8 cellular contexts compared by ENCODE assay signal in genomic region chr2:9207641-9208301, GRCh38. TPM values are rescaled to one million over a fixed set of nuclear protein-coding genes. Genes with fewer than 3 reads are reported as not detected.
DNase-seq lines count a peak whose midpoint lies in the region; ATAC-seq and TF ChIP-seq lines count a peak whose summit lies in the region.

No MANE protein-coding gene starts in this region.

- H3K9me3 ChIP-seq in heart right ventricle (no peaks in the 10 kb centered on the region), colonic mucosa (no peaks in the 10 kb centered on the region), mesodermal cell (ENCODE audit: control insufficient read depth, low read length) (no peaks in the 10 kb centered on the region), aorta (ENCODE audit: control insufficient read depth, low read length) (no peaks in the 10 kb centered on the region)

- intact Hi-C loops in heart right ventricle (cut with DNase I) = loop anchor here in 9 of 10 donors (1.0 to 10.0 kb wide), 11 partner anchors 40 to 215 kb away; partner anchors contain the start of genes CPSF3 (in 1 of the 9) and ITGB1BP1 (in 1 of the 9)
- intact Hi-C loops in Right ventricle myocardium inferior (cut with DNase I) = loop anchor here (2.0 to 5.0 kb wide), 4 partner anchors 55 to 215 kb away; partner anchors contain the start of genes CPSF3 and ITGB1BP1
- intact Hi-C loops in colonic mucosa (cut with DNase I) = loop anchor here (10.0 kb wide), 1 partner anchor 127 kb away; no protein-coding TSS in a partner anchor
- intact Hi-C loops in aorta (cut with DNase I) = loop anchor here (2.0 to 5.0 kb wide), 5 partner anchors 45 to 125 kb away; no protein-coding TSS in a partner anchor

- H3K27me3 ChIP-seq in heart right ventricle (peaks cover 0 to 19% (median 0%) of the 10 kb centered on the region in 7 donors), colonic mucosa (no peaks in the 10 kb centered on the region), aorta (ENCODE audit: control insufficient read depth in 1 of 2, insufficient read depth in 2 of 2, low read length in 1 of 2) (no peaks in the 10 kb centered on the region)

- no peaks in the 10 kb centered on the region for H3K36me3 ChIP-seq in heart right ventricle
- H3K36me3 ChIP-seq in colonic mucosa = no peaks in the 10 kb centered on the region
- peaks cover 17% of the 10 kb centered on the region for H3K36me3 ChIP-seq in mesodermal cell (ENCODE audit: control insufficient read depth, insufficient read depth, low read length)
- no peaks in the 10 kb centered on the region for H3K36me3 ChIP-seq in aorta (ENCODE audit: control insufficient read depth in 1 of 2, insufficient read depth in 2 of 2, low read length in 1 of 2)

- H3K9ac ChIP-seq in colonic mucosa (ENCODE audit: low read depth in 2 of 2, low read length in 2 of 2) = peak overlapping the region; percentile 81 to 91

- peak overlapping the region; percentile 73 to 95 (median 90) for H3K27ac ChIP-seq in heart right ventricle
- peak overlapping the region; percentile 89 for H3K27ac ChIP-seq in colonic mucosa
- H3K27ac ChIP-seq in mesodermal cell (ENCODE audit: low read depth, low read length, severe bottlenecking) = no peak overlapping the region
- peak overlapping the region; percentile 90 to 92 for H3K27ac ChIP-seq in aorta (ENCODE audit: low read depth in 1 of 2, low read length in 2 of 2)

- WGBS in heart right ventricle, 2 donors = 3% methylated on average over 34 of the region's 34 CpGs
- WGBS in mesodermal cell (ENCODE audit: insufficient coverage in 2 of 2), 2 experiments = 0 to 4% methylated on average over 24 to 31 of the region's 34 CpGs
- 0 to 1% methylated on average over 25 to 34 of the region's 34 CpGs for WGBS in aorta, 2 donors

- no peak for DNase-seq in heart right ventricle
- no peak for DNase-seq in Right ventricle myocardium inferior (ENCODE audit: missing footprints)
- DNase-seq in NCI-H748 (lab: John Stamatoyannopoulos, UW; ENCODE audit: unreplicated experiment) = peak; percentile 73
- DNase-seq in colonic mucosa = peak; percentile 59
- DNase-seq in aorta = no peak
- DNase-seq in stimulated activated CD4-positive, alpha-beta T cell treated with anti-CD3 and anti-CD28 coated beads, Interleukin-1b, Interleukin-23, amount 100 ng/mL, for 48 hours = no peak

- TF ChIP-seq CTCF in heart right ventricle (IDR thresholded peaks at IDR 0.05) (no peak), colonic mucosa (IDR thresholded peaks at IDR 0.05) (no peak)

- peak in 4 of 8 donors; percentile 10 to 48 (median 24) for ATAC-seq in heart right ventricle
- no peak for ATAC-seq in Right ventricle myocardium inferior
- ATAC-seq in aorta (ENCODE audit: low FRiP score) = peak; percentile 36
- no peak for ATAC-seq in HG03520 (IDR thresholded peaks at IDR 0.05; ENCODE audit: unreplicated experiment)

- H3K4me1 ChIP-seq in heart right ventricle (peaks cover 13 to 55% (median 42%) of the 10 kb centered on the region in 9 donors), colonic mucosa (peaks cover 11% of the 10 kb centered on the region), mesodermal cell (ENCODE audit: control insufficient read depth, insufficient read depth, low read length, poor library complexity, severe bottlenecking) (peaks cover 29% of the 10 kb centered on the region), aorta (ENCODE audit: control insufficient read depth in 1 of 2, insufficient read depth in 2 of 2, low read length in 2 of 2) (peaks cover 0 to 3% of the 10 kb centered on the region in 2 donors)

- H3K4me3 ChIP-seq in heart right ventricle = peak overlapping the region; percentile 70 to 96 (median 87)
- peak overlapping the region; percentile 82 for H3K4me3 ChIP-seq in colonic mucosa
- peak overlapping the region; percentile 89 for H3K4me3 ChIP-seq in mesodermal cell (ENCODE audit: extremely low read depth, insufficient read depth, low read length, poor library complexity, severe bottlenecking)
- H3K4me3 ChIP-seq in aorta (ENCODE audit: low read length in 2 of 2) = peak overlapping the region; percentile 87 to 95

RNA-seq across cellular contexts. Expression of gene ASAP2, which starts 1.2 kb away (rescaled TPM):
- total RNA-seq in heart right ventricle (10 to 100 TPM in 9 of 10 donors, 1 to 10 TPM in 1; 9.9 to 16.2 (median 11.8) TPM), Right ventricle myocardium inferior (12.9 TPM), colonic mucosa (10 to 100 TPM; 58.1 to 61.7 TPM), aorta (10 to 100 TPM; 55.2 to 72.4 TPM)
- polyA plus RNA-seq in heart right ventricle (10 to 100 TPM in 1 of 2 donors, 1 to 10 TPM in 1; 5.4 to 17.3 TPM), aorta (10 to 100 TPM; 16.7 to 42.4 TPM)
- polyA plus RNA-seq in mesodermal cell (2013, experiment 1 of 2) = 26.8 TPM
- polyA plus RNA-seq in mesodermal cell (2013, experiment 2 of 2) = 24.5 TPM

Comparison
In these comparisons a context has a peak if more than half of its experiments do, and no peak if none do; other contexts are left out.
1. DNase-seq: peak in NCI-H748 (single experiment) and colonic mucosa (single experiment); none in heart right ventricle (0 of 2), Right ventricle myocardium inferior (single experiment), aorta (0 of 2) and stimulated activated CD4-positive, alpha-beta T cell treated with anti-CD3 and anti-CD28 coated beads, Interleukin-1b, Interleukin-23, amount 100 ng/mL, for 48 hours (single experiment).
2. Peak in every context shown above with its lines, with median percentiles within 50 percentile points of each other: H3K4me3 ChIP-seq.